21 cellular contexts compared by ENCODE assay signal in genomic region chr22:20232237-20232598, GRCh38. TPM values are rescaled to one million over a fixed set of nuclear protein-coding genes. Genes with fewer than 3 reads are reported as not detected.
DNase-seq lines count a peak whose midpoint lies in the region; ATAC-seq, FAIRE-seq and TF ChIP-seq lines count a peak whose summit lies in the region.
"Had no signal": no experiment of that assay in that cellular context is flagged by ENCODE, and none has a peak within 500 bp of the region (broad histone marks: within the 10 kb centered on the region; RNA-seq: fewer than 3 reads in every experiment).

No MANE protein-coding gene starts in this region.

- H3K4me2 ChIP-seq in K562 (ENCODE audit: insufficient read depth, low read length) = no peak overlapping the region
- H3K4me2 ChIP-seq: GM23338 had no signal

- DNase-seq in activated CD4-positive, alpha-beta T cell treated with anti-CD3 and anti-CD28 coated beads, Interleukin-2, amount 10 ng/mL, durations not matched to agents 7 days and 5 days = no peak
- no peak for DNase-seq in activated CD4-positive, alpha-beta T cell treated with anti-CD3 and anti-CD28 coated beads, Interleukin-2, amount 50 U/mL, for 4 hours
- DNase-seq in K562 (ENCODE audit: extremely low read depth in 1 of 4, low spot score in 3 of 4) (no peak), islet precursor cell (no peak), BE2C (no peak)
- no peak for DNase-seq in activated T-cell treated with anti-CD3 and anti-CD28 coated beads, Interleukin-2, amount 50 U/mL, for 48 hours
- DNase-seq: Caco-2; CD4-positive, CD25-positive, alpha-beta regulatory T cell; CD8-positive, alpha-beta T cell; DMS153; DND-41; H9 had no signal

- no peaks in the 10 kb centered on the region for H3K36me3 ChIP-seq in K562 (ENCODE audit: control insufficient read depth, insufficient read depth, low read length)
- no peaks in the 10 kb centered on the region for H3K36me3 ChIP-seq in BE2C

- TF ChIP-seq RAD21 in Ishikawa (IDR thresholded peaks at IDR 0.05; ENCODE audit: low read depth) (no peak), K562 (CRISPR knock-in tag; conservative IDR thresholded peaks at IDR 0.05 in 1 of 2, IDR thresholded peaks at IDR 0.05 in 1 of 2) (no peak)

- H3K27ac Mint-ChIP-seq in activated CD4-positive, alpha-beta T cell treated with anti-CD3 and anti-CD28 coated beads, Interleukin-2, amount 10 ng/mL, durations not matched to agents 7 days and 5 days = peak overlapping the region; percentile 9
- H3K27ac Mint-ChIP-seq: B cell; CD8-positive, alpha-beta T cell; GM23338 had no signal

- BruUV-seq in K562 (replicated peaks; lab: Mats Ljungman, UMichigan) = no TSS peak

- H3K9me3 ChIP-seq in K562 (replicated peaks; ENCODE audit: control insufficient read depth, insufficient read depth, low read depth, low read length) (no peaks in the 10 kb centered on the region), BE2C (no peaks in the 10 kb centered on the region)
- H3K9me3 ChIP-seq: Caco-2 had no signal

- CTCF ChIA-PET in activated CD4-positive, alpha-beta T cell treated with anti-CD3 and anti-CD28 coated beads, Interleukin-2, amount 10 ng/mL, durations not matched to agents 7 days and 5 days (lab: Charles Lee) = interaction anchor here (0.7 to 1.0 kb wide), 2 partner anchors 10 to 19 kb away, joined by 3 read pairs; no protein-coding TSS in a partner anchor
- CTCF ChIA-PET in K562 (lab: Yijun Ruan, JAX; ENCODE audit: low intra/inter-chr PET ratio) = no interaction called here

- H3K36me3 Mint-ChIP-seq in activated CD4-positive, alpha-beta T cell treated with anti-CD3 and anti-CD28 coated beads, Interleukin-2, amount 10 ng/mL, durations not matched to agents 7 days and 5 days (ENCODE audit: low read depth) = no peaks in the 10 kb centered on the region
- H3K36me3 Mint-ChIP-seq: CD4-positive, CD25-positive, alpha-beta regulatory T cell; CD8-positive, alpha-beta T cell had no signal

- 4% methylated on average over 6 of the region's 6 CpGs for WGBS in K562 (ENCODE audit: insufficient coverage, low coverage, missing lambda C conversion rate)

- intact Hi-C loops in K562 (cut with micrococcal nuclease) = loop anchor here (10.0 kb wide), 1 partner anchor 257 kb away; no protein-coding TSS in a partner anchor

- TF ChIP-seq EP300 in Ishikawa (IDR thresholded peaks at IDR 0.05; ENCODE audit: borderline replicate concordance) (peak; percentile 55; the same call in 1 of the 2 replicates), K562 (IDR thresholded peaks at IDR 0.05; ENCODE audit: low read length) (no peak)

- peak overlapping the region in 1 of 2 experiments; percentile 27; a peak in 2 of 4 replicates for H3K9ac ChIP-seq in K562 (ENCODE audit: insufficient read depth in 1 of 2, low read depth in 2 of 2, low read length in 2 of 2)

- H3K4me3 Mint-ChIP-seq in activated CD4-positive, alpha-beta T cell treated with anti-CD3 and anti-CD28 coated beads, Interleukin-2, amount 10 ng/mL, durations not matched to agents 7 days and 5 days = no peak overlapping the region
- H3K4me3 Mint-ChIP-seq: B cell; CD4-positive, CD25-positive, alpha-beta regulatory T cell; CD8-positive, alpha-beta T cell; GM23338; H9 had no signal

- no peak for FAIRE-seq in K562 (lab: Jason Lieb, UNC)
- FAIRE-seq: A204.1, G401.6, GM12892 had no signal

- ATAC-seq in K562 = no peak
- ATAC-seq in GM21529 (IDR thresholded peaks at IDR 0.05; ENCODE audit: unreplicated experiment) = no peak
- ATAC-seq: CD8-positive, alpha-beta T cell had no signal

- no peak overlapping the region for H3K4me3 ChIP-seq in K562
- no peak overlapping the region for H3K4me3 ChIP-seq in BE2C (ENCODE audit: low read depth, low read length)
- H3K4me3 ChIP-seq: GM23338 had no signal

- H3K9me3 Mint-ChIP-seq in activated CD4-positive, alpha-beta T cell treated with anti-CD3 and anti-CD28 coated beads, Interleukin-2, amount 10 ng/mL, durations not matched to agents 7 days and 5 days = no peaks in the 10 kb centered on the region
- H3K9me3 Mint-ChIP-seq: CD4-positive, CD25-positive, alpha-beta regulatory T cell; CD8-positive, alpha-beta T cell; GM23338; H9 had no signal

- peaks cover 71% of the 10 kb centered on the region for H4K20me1 ChIP-seq in K562 (replicated peaks; ENCODE audit: control insufficient read depth, insufficient read depth, low read length)

- no peaks in the 10 kb centered on the region for H3K27me3 Mint-ChIP-seq in activated CD4-positive, alpha-beta T cell treated with anti-CD3 and anti-CD28 coated beads, Interleukin-2, amount 10 ng/mL, durations not matched to agents 7 days and 5 days
- H3K27me3 Mint-ChIP-seq: B cell; CD4-positive, CD25-positive, alpha-beta regulatory T cell had no signal

- peaks cover 11% of the 10 kb centered on the region for H3K9me1 ChIP-seq in K562 (ENCODE audit: control insufficient read depth, insufficient read depth, low read length)

- H3K79me2 ChIP-seq in K562 (ENCODE audit: control insufficient read depth, insufficient read depth, low read length) = no peaks in the 10 kb centered on the region

- peaks cover 4% of the 10 kb centered on the region for H3K4me1 Mint-ChIP-seq in activated CD4-positive, alpha-beta T cell treated with anti-CD3 and anti-CD28 coated beads, Interleukin-2, amount 10 ng/mL, durations not matched to agents 7 days and 5 days
- H3K4me1 Mint-ChIP-seq: GM23338, H9 had no signal

- H2AFZ ChIP-seq in K562 (ENCODE audit: low read depth, low read length) = no peak overlapping the region
- H2AFZ ChIP-seq: GM23338 had no signal

- H3K4me1 ChIP-seq in K562 (replicated peaks in 1 of 2; ENCODE audit: control insufficient read depth in 2 of 2, insufficient read depth in 2 of 2, low read length in 2 of 2) (peaks cover 0 to 54% of the 10 kb centered on the region in 2 experiments; a peak in 2 of 5 replicates), BE2C (no peaks in the 10 kb centered on the region)
- H3K4me1 ChIP-seq: Caco-2 had no signal

- H3K27me3 ChIP-seq in K562 (ENCODE audit: control insufficient read depth in 2 of 2, insufficient read depth in 2 of 2, low read length in 2 of 2) (peaks cover 97 to 100% of the 10 kb centered on the region in 2 experiments), BE2C (no peaks in the 10 kb centered on the region)

- no peak for TF ChIP-seq POLR2A in K562 (conservative IDR thresholded peaks at IDR 0.05)

- POLR2A ChIA-PET in activated CD4-positive, alpha-beta T cell treated with anti-CD3 and anti-CD28 coated beads, Interleukin-2, amount 10 ng/mL, durations not matched to agents 7 days and 5 days (lab: Charles Lee) = no interaction called here
- POLR2A ChIA-PET in K562 (lab: Yijun Ruan, JAX) = interaction anchor here (0.5 to 0.9 kb wide), 3 partner anchors 15 to 102 kb away, joined by 3 to 5 read pairs (median 4); no protein-coding TSS in a partner anchor

- no peak for TF ChIP-seq CTCF in K562 (IDR thresholded peaks at IDR 0.05 in 2 of 3, conservative IDR thresholded peaks at IDR 0.05 in 1 of 3; ENCODE audit: insufficient read depth in 2 of 3, low read depth in 1 of 3, low read length in 3 of 3)
- no peak for TF ChIP-seq CTCF in BE2C (IDR thresholded peaks at IDR 0.05; ENCODE audit: low read depth, low read length)

- in situ Hi-C loops in K562 (cut with MboI) = no loop called here

- no peak overlapping the region for H3K27ac ChIP-seq in K562 (ENCODE audit: extremely low read depth, low read depth, low read length)
- H3K27ac ChIP-seq: 22Rv1, C4-2B had no signal

TF ChIP-seq in Ishikawa, 13 proteins besides CTCF, POLR2A, EP300 and RAD21 (continues in another document):
- TF ChIP-seq FOXM1 (IDR thresholded peaks at IDR 0.05; ENCODE audit: borderline replicate concordance, low read depth) = no peak
- peak; percentile 66; the same call in 1 of the 2 replicates for TF ChIP-seq YY1 (IDR thresholded peaks at IDR 0.05; ENCODE audit: low read depth)
- TF ChIP-seq TCF12 (IDR thresholded peaks at IDR 0.05; ENCODE audit: low read depth) = peak; percentile 67; the same call in 1 of the 2 replicates

TF ChIP-seq in K562, 482 proteins besides CTCF, POLR2A, EP300 and RAD21 (continues in another document):
- TF ChIP-seq CHD4 (IDR thresholded peaks at IDR 0.05; ENCODE audit: insufficient read depth, insufficient replicate concordance, low read depth, low read length, poor library complexity, severe bottlenecking) (no peak), MTF1 (CRISPR knock-in tag; IDR thresholded peaks at IDR 0.05; ENCODE audit: borderline replicate concordance) (no peak), NR3C1 (CRISPR knock-in tag; IDR thresholded peaks at IDR 0.05) (no peak), GATAD2B (IDR thresholded peaks at IDR 0.05; ENCODE audit: borderline replicate concordance) (no peak), RCOR1 (IDR thresholded peaks at IDR 0.05; ENCODE audit: borderline replicate concordance in 1 of 2, low read depth in 2 of 2, low read length in 2 of 2) (no peak), L3MBTL2 (IDR thresholded peaks at IDR 0.05) (no peak), DMBX1 (CRISPR knock-in tag; IDR thresholded peaks at IDR 0.05; ENCODE audit: borderline replicate concordance) (no peak), NBN (IDR thresholded peaks at IDR 0.05; ENCODE audit: low read depth) (no peak)

RNA-seq across cellular contexts. Expression of gene RTN4R, which starts 35.9 kb away (rescaled TPM):
- 1 to 10 TPM; 3.1 to 4.0 TPM for total RNA-seq in activated CD4-positive, alpha-beta T cell treated with anti-CD3 and anti-CD28 coated beads, Interleukin-2, amount 10 ng/mL, durations not matched to agents 7 days and 5 days
- total RNA-seq in K562 (2011; cell fraction: chromatin; rRNA removed; ENCODE audit: low replicate concordance) = 0.62 and 4.8 TPM in 2 replicates
- 7.4 and 9.8 TPM in 2 replicates for total RNA-seq in K562 (2011; cell fraction: nucleolus; rRNA removed)
- total RNA-seq in K562 (2011; cell fraction: nucleoplasm; rRNA removed) = 3.2 and 3.7 TPM in 2 replicates
- total RNA-seq in K562 (2014; rRNA removed) (1.5 and 2.3 TPM in 2 replicates), K562 (2014; rRNA removed; fragmentation: Illumina TruSeq; extraction: Trizol) (not detected in 2 replicates), K562 (2015; rRNA removed; fragmentation: Illumina TruSeq; extraction: Trizol) (0.41 and 0.43 TPM in 2 replicates), K562 (2021) (2.8 and 3.0 TPM in 2 replicates)
- polyA plus RNA-seq in K562 (2011; rRNA removed) (1.3 and 4.4 TPM in 2 replicates), K562 (2014; fragmentation: Illumina TruSeq; extraction: Trizol) (0.46 TPM in 1 of 2 replicates, not detected in the other), K562 (2014; fragmentation: Nextera tagmentation; extraction: Ambion mirVana) (under 1 TPM in 1 of 2 experiments, not detected in 1; 0.04 TPM), K562 (2014; rRNA removed) (1.2 and 2.3 TPM in 2 replicates)
- polyA plus RNA-seq in K562 (2011; cell fraction: cytosol; rRNA removed) = 5.9 and 9.9 TPM in 2 replicates
- 2.9 and 3.5 TPM in 2 replicates for polyA plus RNA-seq in K562 (2011; cell fraction: nucleus; rRNA removed)
- polyA plus RNA-seq in K562 (2012) = 2.9 and 4.6 TPM in 2 replicates
- 1.0 and 1.5 TPM in 2 replicates for polyA minus RNA-seq in K562 (2011; rRNA and poly(A)+ RNA removed)
- polyA minus RNA-seq in K562 (2011; cell fraction: cytosol; rRNA and poly(A)+ RNA removed) = 5.1 and 13.6 TPM in 2 replicates
- 0.40 and 1.3 TPM in 2 replicates for polyA minus RNA-seq in K562 (2011; cell fraction: nucleus; rRNA and poly(A)+ RNA removed)
- 68.7 TPM for polyA plus RNA-seq in BE2C (2012; ENCODE audit: insufficient read depth, insufficient read length, low read depth)
